In genomic region chr6:15661815-15662245, GRCh38 we compare ENCODE assay signal across 8 cellular contexts. TPM values are rescaled to one million over a fixed set of nuclear protein-coding genes. Genes with fewer than 3 reads are reported as not detected.
DNase-seq lines count a peak whose midpoint lies in the region; ATAC-seq and TF ChIP-seq lines count a peak whose summit lies in the region.

No MANE protein-coding gene starts in this region.

- TF ChIP-seq POLR2A in vagina (IDR thresholded peaks at IDR 0.05), result no peak

- H3K36me3 ChIP-seq in vagina, result no peaks in the 10 kb centered on the region

- H3K9me3 ChIP-seq in vagina, result no peaks in the 10 kb centered on the region

- H3K4me1 ChIP-seq in vagina, result peaks cover 18% of the 10 kb centered on the region

- in situ Hi-C loops in astrocyte of the spinal cord (cut with HindIII; ENCODE audit: low sequenced_read_pairs), result no loop called here

- H3K27ac ChIP-seq in vagina, result peak overlapping the region; percentile 86

- H3K4me3 ChIP-seq in AG09309 (ENCODE audit: control insufficient read depth, low read depth, low read length) (peak overlapping the region; percentile 58), astrocyte of the spinal cord (ENCODE audit: low read depth, low read length) (peak overlapping the region; percentile 65), vagina (peak overlapping the region; percentile 98 to 99)

- peak; percentile 0 for ATAC-seq in HG02642 (IDR thresholded peaks at IDR 0.05; ENCODE audit: poor library complexity, unreplicated experiment)
- no peak for ATAC-seq in GM21360 (IDR thresholded peaks at IDR 0.05; ENCODE audit: unreplicated experiment)

- no peak for DNase-seq in AG09309 (ENCODE audit: low read depth)
- no peak for DNase-seq in astrocyte of the spinal cord (ENCODE audit: low read depth, low spot score)
- peak; percentile 11 for DNase-seq in medulla oblongata (ENCODE audit: extremely low spot score)
- DNase-seq in vagina (ENCODE audit: extremely low spot score in 2 of 2), result no peak
- no peak for DNase-seq in cerebellar nuclear complex (lab: John Stamatoyannopoulos, UW)
- no peak for DNase-seq in COR-L47 (lab: John Stamatoyannopoulos, UW)

- no peaks in the 10 kb centered on the region for H3K27me3 ChIP-seq in vagina

- intact Hi-C loops in vagina (cut with DNase I), result no loop called here

- TF ChIP-seq CTCF in AG09309 (IDR thresholded peaks at IDR 0.05; ENCODE audit: control insufficient read depth, insufficient read depth, low read depth, low read length, missing control alignments) (no peak), astrocyte of the spinal cord (IDR thresholded peaks at IDR 0.05; ENCODE audit: low read depth, low read length) (no peak), vagina (IDR thresholded peaks at IDR 0.05) (no peak)

RNA-seq across cellular contexts. Expression of gene DTNBP1, which starts 1.0 kb away (rescaled TPM):
- total RNA-seq in vagina, result 18.2 TPM
